25 cellular contexts compared by ENCODE assay signal in the genomic region with DNA sequence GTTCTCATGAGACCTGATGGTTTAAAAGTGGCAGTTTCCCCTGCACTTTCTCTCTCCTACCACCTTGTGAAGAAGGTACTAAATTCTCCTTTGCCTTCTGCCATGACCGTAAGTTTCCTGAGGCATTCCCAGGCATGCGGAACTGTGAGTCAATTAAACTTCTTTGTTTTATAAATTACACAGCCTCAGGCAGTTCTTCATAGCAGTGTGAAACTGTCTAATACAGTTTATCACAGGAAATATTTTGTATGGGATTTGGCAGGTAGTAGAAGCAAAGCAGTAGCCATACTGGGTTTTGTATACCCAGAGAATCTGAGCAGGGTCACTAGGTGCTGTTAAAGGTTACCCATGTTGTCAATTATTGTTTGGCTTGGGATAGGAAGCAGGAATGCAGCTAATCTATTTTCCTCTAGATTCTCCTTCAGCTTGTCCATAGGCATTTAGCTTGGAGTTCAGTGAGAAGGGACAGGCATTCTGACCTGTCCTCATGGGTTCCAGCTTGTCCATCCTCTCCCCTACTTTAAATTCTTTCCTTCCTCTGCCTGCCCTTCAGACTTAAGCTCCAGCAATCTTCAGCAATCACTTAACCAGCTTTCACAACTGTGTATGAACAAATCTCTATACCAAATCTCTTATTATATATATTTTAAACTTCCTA.
DNase-seq lines count a peak whose midpoint lies in the region; ATAC-seq and TF ChIP-seq lines count a peak whose summit lies in the region.
"Had no signal": no experiment of that assay in that cellular context is flagged by ENCODE, and none has a peak within 500 bp of the region (broad histone marks: within the 10 kb centered on the region; RNA-seq: fewer than 3 reads in every experiment).

No MANE protein-coding gene starts in this region.

- peaks cover 6% of the 10 kb centered on the region for H3K4me1 Mint-ChIP-seq in GM23338
- H3K4me1 Mint-ChIP-seq: CD4-positive, CD25-positive, alpha-beta regulatory T cell had no signal

- no peaks in the 10 kb centered on the region for H3K27me3 ChIP-seq in GM23338 (ENCODE audit: insufficient read depth)
- H3K27me3 ChIP-seq in mammary epithelial cell (ENCODE audit: insufficient read depth, low read length) = no peaks in the 10 kb centered on the region
- H3K27me3 ChIP-seq: BE2C, MG63, Peyer's patch, SJSA1 had no signal

- no TSS peak for BruUV-seq in mammary epithelial cell (replicated peaks; lab: Mats Ljungman, UMichigan)

- H3K27ac ChIP-seq in GM23338 (ENCODE audit: low read depth) (no peak overlapping the region), mammary epithelial cell (ENCODE audit: insufficient read depth, low read depth, low read length) (no peak overlapping the region)
- H3K27ac ChIP-seq: Peyer's patch, SJSA1 had no signal

- intact Hi-C loops in mammary epithelial cell (cut with micrococcal nuclease) = no loop called here

- H3K27ac Mint-ChIP-seq in GM23338 = peak overlapping the region; percentile 32; the same call in 1 of the 2 replicates
- H3K27ac Mint-ChIP-seq: CD4-positive, CD25-positive, alpha-beta regulatory T cell had no signal

- no peaks in the 10 kb centered on the region; the same call in 1 of the 2 replicates for H3K4me1 ChIP-seq in GM23338 (ENCODE audit: insufficient read depth)
- H3K4me1 ChIP-seq in mammary epithelial cell (ENCODE audit: insufficient read depth, low read length) = peaks cover 8% of the 10 kb centered on the region
- H3K4me1 ChIP-seq: Peyer's patch, SJSA1 had no signal

- H2AFZ ChIP-seq in GM23338 (no peak overlapping the region), mammary epithelial cell (ENCODE audit: low read depth, low read length) (peak overlapping the region; percentile 73)

- H3K4me2 ChIP-seq in GM23338 (no peak overlapping the region), mammary epithelial cell (ENCODE audit: insufficient read depth, low read depth, low read length) (peak overlapping the region; percentile 40)

- CTCF ChIA-PET in mammary epithelial cell (lab: Charles Lee; ENCODE audit: low non-redundant PET) = no interaction called here

- H3K36me3 Mint-ChIP-seq in GM23338 (ENCODE audit: low read depth) = no peaks in the 10 kb centered on the region
- H3K36me3 Mint-ChIP-seq: CD4-positive, CD25-positive, alpha-beta regulatory T cell had no signal

- H4K20me1 ChIP-seq in GM23338 (replicated peaks; ENCODE audit: insufficient read depth) (no peaks in the 10 kb centered on the region), mammary epithelial cell (ENCODE audit: insufficient read depth, low read length) (no peaks in the 10 kb centered on the region)

- H3K4me3 Mint-ChIP-seq in GM23338 = no peak overlapping the region
- H3K4me3 Mint-ChIP-seq: CD4-positive, CD25-positive, alpha-beta regulatory T cell had no signal

- no peak overlapping the region for H3K4me3 ChIP-seq in GM23338
- no peak overlapping the region for H3K4me3 ChIP-seq in mammary epithelial cell (replicated peaks in 1 of 3; ENCODE audit: insufficient read depth in 1 of 3, low read depth in 2 of 3, low read length in 3 of 3)
- H3K4me3 ChIP-seq: MG63, Peyer's patch, SJSA1 had no signal

- no peaks in the 10 kb centered on the region for H3K36me3 ChIP-seq in GM23338 (ENCODE audit: insufficient read depth)
- no peaks in the 10 kb centered on the region for H3K36me3 ChIP-seq in mammary epithelial cell (ENCODE audit: insufficient read depth, low read length)
- H3K36me3 ChIP-seq: BE2C, MG63, Peyer's patch, SJSA1 had no signal

- no peaks in the 10 kb centered on the region for H3K79me2 ChIP-seq in GM23338 (replicated peaks; ENCODE audit: insufficient read depth)
- H3K79me2 ChIP-seq in mammary epithelial cell (ENCODE audit: insufficient read depth, low read length) = no peaks in the 10 kb centered on the region

- no peak for ATAC-seq in GM23338
- ATAC-seq in HG02973 (IDR thresholded peaks at IDR 0.05; ENCODE audit: unreplicated experiment) = no peak
- ATAC-seq: Right ventricle myocardium inferior had no signal

- DNase-seq in Daoy (ENCODE audit: low read depth) = peak; percentile 2
- peak; percentile 3 for DNase-seq in GM23338 (ENCODE audit: low spot score)
- peak; percentile 55 for DNase-seq in mammary epithelial cell
- DNase-seq in foreskin melanocyte = peak; percentile 8
- no peak for DNase-seq in cerebellar cortex (ENCODE audit: low spot score)
- DNase-seq in DMS114 treated with DMSO at 0.1 percent for 48 hours (lab: John Stamatoyannopoulos, UW; ENCODE audit: unreplicated experiment) = no peak
- DNase-seq: BE2C; CD4-positive, CD25-positive, alpha-beta regulatory T cell; COR-L47; DMS 273 treated with DMSO at 0.1 percent for 48 hours; DND-41; GDM1; Karpas-422; MG63; NCI-H1048; NCI-H1436; NCI-H2029; NCI-H2227 treated with DMSO at 0.1 percent for 48 hours; NCI-H510A; NCI-H748 treated with DMSO at 0.1 percent for 48 hours; Peyer's patch; SW 1271 had no signal

- dilution Hi-C loops in mammary epithelial cell (cut with HindIII; ENCODE audit: low sequenced_read_pairs) = no loop called here

- in situ Hi-C loops in mammary epithelial cell (cut with MboI; ENCODE audit: low sequenced_read_pairs in 2 of 2) = no loop called here

- TF ChIP-seq CTCF in GM23338 (conservative IDR thresholded peaks at IDR 0.05; ENCODE audit: low read depth in 2 of 2) (no peak), mammary epithelial cell (conservative IDR thresholded peaks at IDR 0.05 in 1 of 2, IDR thresholded peaks at IDR 0.05 in 1 of 2; ENCODE audit: extremely low read depth in 1 of 2, insufficient read depth in 1 of 2, low read depth in 1 of 2, low read length in 2 of 2) (no peak)

- no peak overlapping the region for H3K9ac ChIP-seq in mammary epithelial cell (ENCODE audit: insufficient read depth, low read length)

- no peaks in the 10 kb centered on the region for H3K9me2 ChIP-seq in GM23338 (ENCODE audit: insufficient read depth)

- H3F3A ChIP-seq in GM23338 (replicated peaks; ENCODE audit: low read depth) = no peaks in the 10 kb centered on the region

- H3K9me3 ChIP-seq in mammary epithelial cell (replicated peaks; ENCODE audit: insufficient read depth, low read length) = no peaks in the 10 kb centered on the region
- H3K9me3 ChIP-seq: BE2C, MG63, Peyer's patch, SJSA1 had no signal

- no peaks in the 10 kb centered on the region for H3K27me3 Mint-ChIP-seq in GM23338 (ENCODE audit: insufficient read depth, low read depth, poor library complexity)
- H3K27me3 Mint-ChIP-seq: CD4-positive, CD25-positive, alpha-beta regulatory T cell had no signal

- 16% methylated on average over 2 of the region's 2 CpGs for WGBS in mammary epithelial cell (ENCODE audit: low coverage, missing lambda C conversion rate)

- H3K9me3 Mint-ChIP-seq in GM23338 = no peaks in the 10 kb centered on the region

TF ChIP-seq in GM23338, 12 proteins besides CTCF, POLR2A, EP300 and RAD21 (continues in another document):
- TF ChIP-seq JUNB (IDR thresholded peaks at IDR 0.05; ENCODE audit: unreplicated experiment) (no peak), ZNF114 (CRISPR knock-in tag; IDR thresholded peaks at IDR 0.05) (no peak)
- TF ChIP-seq, protein P1, sequence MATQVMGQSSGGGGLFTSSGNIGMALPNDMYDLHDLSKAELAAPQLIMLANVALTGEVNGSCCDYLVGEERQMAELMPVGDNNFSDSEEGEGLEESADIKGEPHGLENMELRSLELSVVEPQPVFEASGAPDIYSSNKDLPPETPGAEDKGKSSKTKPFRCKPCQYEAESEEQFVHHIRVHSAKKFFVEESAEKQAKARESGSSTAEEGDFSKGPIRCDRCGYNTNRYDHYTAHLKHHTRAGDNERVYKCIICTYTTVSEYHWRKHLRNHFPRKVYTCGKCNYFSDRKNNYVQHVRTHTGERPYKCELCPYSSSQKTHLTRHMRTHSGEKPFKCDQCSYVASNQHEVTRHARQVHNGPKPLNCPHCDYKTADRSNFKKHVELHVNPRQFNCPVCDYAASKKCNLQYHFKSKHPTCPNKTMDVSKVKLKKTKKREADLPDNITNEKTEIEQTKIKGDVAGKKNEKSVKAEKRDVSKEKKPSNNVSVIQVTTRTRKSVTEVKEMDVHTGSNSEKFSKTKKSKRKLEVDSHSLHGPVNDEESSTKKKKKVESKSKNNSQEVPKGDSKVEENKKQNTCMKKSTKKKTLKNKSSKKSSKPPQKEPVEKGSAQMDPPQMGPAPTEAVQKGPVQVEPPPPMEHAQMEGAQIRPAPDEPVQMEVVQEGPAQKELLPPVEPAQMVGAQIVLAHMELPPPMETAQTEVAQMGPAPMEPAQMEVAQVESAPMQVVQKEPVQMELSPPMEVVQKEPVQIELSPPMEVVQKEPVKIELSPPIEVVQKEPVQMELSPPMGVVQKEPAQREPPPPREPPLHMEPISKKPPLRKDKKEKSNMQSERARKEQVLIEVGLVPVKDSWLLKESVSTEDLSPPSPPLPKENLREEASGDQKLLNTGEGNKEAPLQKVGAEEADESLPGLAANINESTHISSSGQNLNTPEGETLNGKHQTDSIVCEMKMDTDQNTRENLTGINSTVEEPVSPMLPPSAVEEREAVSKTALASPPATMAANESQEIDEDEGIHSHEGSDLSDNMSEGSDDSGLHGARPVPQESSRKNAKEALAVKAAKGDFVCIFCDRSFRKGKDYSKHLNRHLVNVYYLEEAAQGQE (IDR thresholded peaks at IDR 0.05; ENCODE audit: unreplicated experiment) = no peak

Comparison
In these comparisons a context has a peak if more than half of its experiments do, and no peak if none do; other contexts are left out.
1. DNase-seq: peak in Daoy (single experiment), GM23338 (single experiment), mammary epithelial cell (single experiment) and foreskin melanocyte (single experiment); none in cerebellar cortex (single experiment) and DMS114 treated with DMSO at 0.1 percent for 48 hours (single experiment).